In the genomic region with DNA sequence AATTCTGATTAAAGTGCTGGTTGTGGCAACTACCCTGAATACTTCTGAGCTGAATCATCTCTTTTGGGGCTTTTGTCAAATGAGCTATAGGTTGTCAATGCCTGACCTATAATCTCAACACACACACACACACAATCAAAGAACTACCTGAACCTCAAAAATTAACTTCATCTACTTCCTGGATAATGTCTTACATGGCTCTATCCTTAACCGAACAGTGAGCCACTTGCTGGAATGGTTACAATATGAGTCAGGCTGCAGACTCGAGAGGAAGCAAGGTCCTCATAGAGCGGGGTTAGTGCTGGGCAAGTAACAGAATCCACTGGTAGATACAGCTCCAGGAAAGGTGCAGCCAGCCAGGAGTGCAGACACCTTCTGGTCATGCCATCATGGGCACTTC, we compare ENCODE assay signal across 10 cellular contexts.
DNase-seq lines count a peak whose midpoint lies in the region; ATAC-seq and TF ChIP-seq lines count a peak whose summit lies in the region.
"Had no signal": no experiment of that assay in that cellular context is flagged by ENCODE, and none has a peak within 500 bp of the region (broad histone marks: within the 10 kb centered on the region; RNA-seq: fewer than 3 reads in every experiment).

No MANE protein-coding gene starts in this region.

- H3K4me1 ChIP-seq in body of pancreas, result peaks cover 4% of the 10 kb centered on the region
- H3K4me1 ChIP-seq in CD4-positive, alpha-beta memory T cell (ENCODE audit: insufficient read depth, low read length), result no peaks in the 10 kb centered on the region
- H3K4me1 ChIP-seq in naive thymus-derived CD4-positive, alpha-beta T cell (ENCODE audit: control insufficient read depth in 2 of 2, insufficient read depth in 2 of 2, low read length in 2 of 2), result no peaks in the 10 kb centered on the region
- H3K4me1 ChIP-seq: prostate gland had no signal

- no peak for TF ChIP-seq POLR2A in body of pancreas (IDR thresholded peaks at IDR 0.05)

- peak; percentile 28 for DNase-seq in DMS 273 (lab: John Stamatoyannopoulos, UW; ENCODE audit: unreplicated experiment)
- DNase-seq in DMS 273 treated with DMSO at 0.1 percent for 48 hours (lab: John Stamatoyannopoulos, UW), result no peak
- DNase-seq in body of pancreas, result peak in 3 of 4 donors; percentile 14 to 36 (median 23)
- peak; percentile 97 for DNase-seq in kidney tubule cell (ENCODE audit: low spot score)
- DNase-seq in ureter (ENCODE audit: low spot score), result peak; percentile 59
- DNase-seq in CD4-positive, alpha-beta memory T cell, result no peak
- DNase-seq in naive thymus-derived CD4-positive, alpha-beta T cell, result no peak
- DNase-seq in naive thymus-derived CD8-positive, alpha-beta T cell, result no peak

- H3K27me3 Mint-ChIP-seq in CD4-positive, alpha-beta memory T cell, result peaks cover 2 to 3% of the 10 kb centered on the region in 2 donors
- peaks cover 0 to 20% (median 8%) of the 10 kb centered on the region in 5 donors for H3K27me3 Mint-ChIP-seq in naive thymus-derived CD4-positive, alpha-beta T cell
- H3K27me3 Mint-ChIP-seq in naive thymus-derived CD8-positive, alpha-beta T cell, result peaks cover 4 to 22% (median 9%) of the 10 kb centered on the region in 5 donors

- ATAC-seq in body of pancreas, result peak; percentile 61
- ATAC-seq in naive thymus-derived CD4-positive, alpha-beta T cell, result no peak
- ATAC-seq in naive thymus-derived CD8-positive, alpha-beta T cell, result no peak

- no peaks in the 10 kb centered on the region for H3K4me1 Mint-ChIP-seq in CD4-positive, alpha-beta memory T cell
- H3K4me1 Mint-ChIP-seq in naive thymus-derived CD4-positive, alpha-beta T cell, result no peaks in the 10 kb centered on the region
- no peaks in the 10 kb centered on the region for H3K4me1 Mint-ChIP-seq in naive thymus-derived CD8-positive, alpha-beta T cell

- no peaks in the 10 kb centered on the region for H3K9me3 ChIP-seq in body of pancreas
- H3K9me3 ChIP-seq in CD4-positive, alpha-beta memory T cell (ENCODE audit: control insufficient read depth in 1 of 2, low read length in 2 of 2), result no peaks in the 10 kb centered on the region
- H3K9me3 ChIP-seq in naive thymus-derived CD4-positive, alpha-beta T cell (ENCODE audit: control insufficient read depth in 2 of 3, low read length in 3 of 3), result no peaks in the 10 kb centered on the region
- H3K9me3 ChIP-seq: prostate gland had no signal

- no peaks in the 10 kb centered on the region for H3K36me3 Mint-ChIP-seq in CD4-positive, alpha-beta memory T cell
- H3K36me3 Mint-ChIP-seq in naive thymus-derived CD4-positive, alpha-beta T cell, result no peaks in the 10 kb centered on the region
- no peaks in the 10 kb centered on the region for H3K36me3 Mint-ChIP-seq in naive thymus-derived CD8-positive, alpha-beta T cell

- CTCF ChIA-PET in CD4-positive, alpha-beta memory T cell (lab: Charles Lee; ENCODE audit: partially characterized antibody), result no interaction called here
- CTCF ChIA-PET in naive thymus-derived CD4-positive, alpha-beta T cell (lab: Charles Lee), result interaction anchor here (1.4 kb wide), 1 partner anchor 138 kb away, joined by 4 read pairs; no protein-coding TSS in a partner anchor

- peak overlapping the region in 2 of 4 donors; percentile 34 for H3K27ac ChIP-seq in body of pancreas
- no peak overlapping the region for H3K27ac ChIP-seq in CD4-positive, alpha-beta memory T cell (ENCODE audit: low read depth, low read length)
- no peak overlapping the region for H3K27ac ChIP-seq in naive thymus-derived CD4-positive, alpha-beta T cell (ENCODE audit: low read depth, low read length)
- H3K27ac ChIP-seq: 22Rv1, prostate gland had no signal

- no peaks in the 10 kb centered on the region for H3K9me3 Mint-ChIP-seq in CD4-positive, alpha-beta memory T cell
- peaks cover 0 to 1% (median 0%) of the 10 kb centered on the region in 11 donors for H3K9me3 Mint-ChIP-seq in naive thymus-derived CD4-positive, alpha-beta T cell
- no peaks in the 10 kb centered on the region for H3K9me3 Mint-ChIP-seq in naive thymus-derived CD8-positive, alpha-beta T cell

- H3K27me3 ChIP-seq in body of pancreas, result no peaks in the 10 kb centered on the region
- H3K27me3 ChIP-seq in CD4-positive, alpha-beta memory T cell (ENCODE audit: insufficient read depth, low read length), result no peaks in the 10 kb centered on the region
- H3K27me3 ChIP-seq in naive thymus-derived CD4-positive, alpha-beta T cell (ENCODE audit: control insufficient read depth in 2 of 2, insufficient read depth in 2 of 2, low read length in 2 of 2), result no peaks in the 10 kb centered on the region

- H3K4me3 Mint-ChIP-seq in CD4-positive, alpha-beta memory T cell, result no peak overlapping the region
- no peak overlapping the region for H3K4me3 Mint-ChIP-seq in naive thymus-derived CD4-positive, alpha-beta T cell
- no peak overlapping the region for H3K4me3 Mint-ChIP-seq in naive thymus-derived CD8-positive, alpha-beta T cell

- POLR2A ChIA-PET in CD4-positive, alpha-beta memory T cell (lab: Charles Lee; ENCODE audit: partially characterized antibody), result no interaction called here
- POLR2A ChIA-PET in naive thymus-derived CD4-positive, alpha-beta T cell (lab: Charles Lee), result no interaction called here
- POLR2A ChIA-PET in naive thymus-derived CD8-positive, alpha-beta T cell (lab: Charles Lee), result no interaction called here

- H3K27ac Mint-ChIP-seq in CD4-positive, alpha-beta memory T cell, result no peak overlapping the region
- no peak overlapping the region for H3K27ac Mint-ChIP-seq in naive thymus-derived CD4-positive, alpha-beta T cell
- no peak overlapping the region for H3K27ac Mint-ChIP-seq in naive thymus-derived CD8-positive, alpha-beta T cell

- no peak for TF ChIP-seq CTCF in body of pancreas (IDR thresholded peaks at IDR 0.05)

- H3K4me3 ChIP-seq in body of pancreas, result no peak overlapping the region
- H3K4me3 ChIP-seq in CD4-positive, alpha-beta memory T cell (ENCODE audit: low read length in 2 of 2), result no peak overlapping the region
- no peak overlapping the region for H3K4me3 ChIP-seq in naive thymus-derived CD4-positive, alpha-beta T cell (ENCODE audit: low read length)
- H3K4me3 ChIP-seq: prostate gland had no signal

- WGBS in body of pancreas, 2 donors, result 52 to 69% methylated on average over 3 of the region's 3 CpGs

- H3K36me3 ChIP-seq in body of pancreas (replicated peaks in 1 of 2; ENCODE audit: insufficient read depth in 1 of 2, low read depth in 2 of 2), result no peaks in the 10 kb centered on the region
- H3K36me3 ChIP-seq in CD4-positive, alpha-beta memory T cell (ENCODE audit: insufficient read depth, low read length), result no peaks in the 10 kb centered on the region
- no peaks in the 10 kb centered on the region for H3K36me3 ChIP-seq in naive thymus-derived CD4-positive, alpha-beta T cell (ENCODE audit: control insufficient read depth in 2 of 3, insufficient read depth in 3 of 3, low read length in 3 of 3)
- H3K36me3 ChIP-seq: prostate gland had no signal

- intact Hi-C loops in body of pancreas (cut with DNase I), result no loop called here
- intact Hi-C loops in CD4-positive, alpha-beta memory T cell (cut with micrococcal nuclease), result no loop called here
- intact Hi-C loops in naive thymus-derived CD4-positive, alpha-beta T cell (cut with micrococcal nuclease), result no loop called here

Comparison
In these comparisons a context has a peak if more than half of its experiments do, and no peak if none do; other contexts are left out.
1. DNase-seq: peak in DMS 273 (single experiment), body of pancreas (3 of 4), kidney tubule cell (single experiment) and ureter (single experiment); none in DMS 273 treated with DMSO at 0.1 percent for 48 hours (single experiment), CD4-positive, alpha-beta memory T cell (0 of 5), naive thymus-derived CD4-positive, alpha-beta T cell (0 of 9) and naive thymus-derived CD8-positive, alpha-beta T cell (0 of 10).